ENCODE assay signal across 9 cellular contexts in genomic region chr10:48655426-48656240, GRCh38. TPM values are rescaled to one million over a fixed set of nuclear protein-coding genes. Genes with fewer than 3 reads are reported as not detected.
DNase-seq lines count a peak whose midpoint lies in the region; ATAC-seq, FAIRE-seq and TF ChIP-seq lines count a peak whose summit lies in the region.
"Had no signal": no experiment of that assay in that cellular context is flagged by ENCODE, and none has a peak within 500 bp of the region (broad histone marks: within the 10 kb centered on the region; RNA-seq: fewer than 3 reads in every experiment).

No MANE protein-coding gene starts in this region.

- DNase-seq in CD8-positive, alpha-beta memory T cell = peak in 1 of 5 donors; percentile 6
- DNase-seq in GM12878 (ENCODE audit: low read depth, low spot score) (no peak), GM19239 (ENCODE audit: insufficient read length, low spot score) (no peak), T-helper 1 cell (no peak)

- intact Hi-C loops in GM12878 (cut with micrococcal nuclease; ENCODE audit: unreplicated experiment) = loop anchor here (1.0 to 5.0 kb wide), 4 partner anchors 47 to 857 kb away; no protein-coding TSS in a partner anchor

- FAIRE-seq in GM12878 (lab: Jason Lieb, UNC) (no peak), GM19239 (lab: Jason Lieb, UNC) (no peak)

- H2AFZ ChIP-seq in KMS-11 (ENCODE audit: low read depth) (peak overlapping the region; percentile 90), GM12878 (ENCODE audit: control insufficient read depth, low read depth, low read length) (peak overlapping the region; percentile 56)

- TF ChIP-seq CTCF in KMS-11 (conservative IDR thresholded peaks at IDR 0.05; ENCODE audit: low read depth, low read length) = no peak
- no peak for TF ChIP-seq CTCF in GM12878 (IDR thresholded peaks at IDR 0.05 in 2 of 3, conservative IDR thresholded peaks at IDR 0.05 in 1 of 3; ENCODE audit: control insufficient read depth in 2 of 3, extremely low read depth in 1 of 3, insufficient read depth in 1 of 3, low read depth in 3 of 3, low read length in 3 of 3)

- SMC1A ChIA-PET in GM12878 (lab: Charles Lee; ENCODE audit: uncharacterized antibody, unreplicated experiment) = interaction anchor here (0.6 to 15.1 kb wide), 46 partner anchors 8 to 857 kb away, joined by 3 to 298 read pairs (median 5); partner anchors contain the start of gene ARHGAP22

- H3K4me2 ChIP-seq in KMS-11 (peak overlapping the region; percentile 73), GM12878 (ENCODE audit: control insufficient read depth, insufficient read depth) (peak overlapping the region; percentile 100), skeletal muscle satellite cell (ENCODE audit: low read length) (peak overlapping the region; percentile 99)

- peaks cover 22 to 26% of the 10 kb centered on the region in 2 donors for H3K27me3 Mint-ChIP-seq in CD8-positive, alpha-beta memory T cell

- CTCF ChIA-PET in CD8-positive, alpha-beta memory T cell (lab: Charles Lee) = interaction anchor here (0.8 to 2.3 kb wide), 11 partner anchors 8 to 752 kb away, joined by 3 to 9 read pairs (median 5); no protein-coding TSS in a partner anchor
- CTCF ChIA-PET in GM12878 (lab: Yijun Ruan, JAX) = interaction anchor here (0.7 to 13.6 kb wide), 80 partner anchors 8 to 884 kb away, joined by 3 to 664 read pairs (median 6); partner anchors contain the start of genes ARHGAP22 and ERCC6

- H3K4me1 Mint-ChIP-seq in CD8-positive, alpha-beta memory T cell = peaks cover 4 to 5% (median 5%) of the 10 kb centered on the region in 3 donors

- H3K9me3 ChIP-seq in CD8-positive, alpha-beta memory T cell (ENCODE audit: low read length) = no peaks in the 10 kb centered on the region
- H3K9me3 ChIP-seq in GM12878 (replicated peaks; ENCODE audit: control insufficient read depth, insufficient read depth, low read length) = no peaks in the 10 kb centered on the region
- no peaks in the 10 kb centered on the region for H3K9me3 ChIP-seq in iPS-18c (ENCODE audit: control insufficient read depth, insufficient read depth, low read length)
- H3K9me3 ChIP-seq in skeletal muscle satellite cell (replicated peaks; ENCODE audit: low read length) = no peaks in the 10 kb centered on the region

- TF ChIP-seq RAD21 in GM12878 (IDR thresholded peaks at IDR 0.05; ENCODE audit: insufficient read depth, low read depth, low read length) = no peak

- H3K36me3 ChIP-seq in CD8-positive, alpha-beta memory T cell (ENCODE audit: insufficient read depth, low read length) = no peaks in the 10 kb centered on the region
- H3K36me3 ChIP-seq in KMS-11 (ENCODE audit: insufficient read depth) (no peaks in the 10 kb centered on the region), GM12878 (ENCODE audit: control insufficient read depth in 2 of 2, insufficient read depth in 2 of 2, low read length in 1 of 2) (no peaks in the 10 kb centered on the region), skeletal muscle satellite cell (ENCODE audit: insufficient read depth, low read length) (no peaks in the 10 kb centered on the region)

- H3K4me1 ChIP-seq in CD8-positive, alpha-beta memory T cell (ENCODE audit: insufficient read depth, low read length) = peaks cover 5% of the 10 kb centered on the region
- H3K4me1 ChIP-seq in KMS-11 (ENCODE audit: low read depth, poor library complexity, severe bottlenecking) = peaks cover 20% of the 10 kb centered on the region
- peaks cover 11% of the 10 kb centered on the region for H3K4me1 ChIP-seq in GM12878 (ENCODE audit: control insufficient read depth, insufficient read depth, low read length)
- H3K4me1 ChIP-seq in skeletal muscle satellite cell (ENCODE audit: control insufficient read depth, insufficient read depth, low read length) = peaks cover 33% of the 10 kb centered on the region

- peaks cover 0 to 3% (median 0%) of the 10 kb centered on the region in 5 donors for H3K9me3 Mint-ChIP-seq in CD8-positive, alpha-beta memory T cell
- H3K9me3 Mint-ChIP-seq: T-helper 1 cell treated with Interleukin-12 subunit alpha and Interleukin-12 subunit beta and Interleukin-4 antibody, amounts not matched to agents 30 μg/mL and 1 μg/mL, for 36 hours had no signal

- ATAC-seq in GM21360 (IDR thresholded peaks at IDR 0.05; ENCODE audit: unreplicated experiment) (peak; percentile 8), GM12878 (peak; percentile 64)

- in situ Hi-C loops in GM12878 (cut with MboI) = loop anchor here (5.0 kb wide), 3 partner anchors 103 to 293 kb away; no protein-coding TSS in a partner anchor

- H3K27me3 ChIP-seq in CD8-positive, alpha-beta memory T cell (ENCODE audit: insufficient read depth, low read length, poor library complexity, severe bottlenecking) = no peaks in the 10 kb centered on the region
- H3K27me3 ChIP-seq in KMS-11 (ENCODE audit: insufficient read depth, low read depth) = no peaks in the 10 kb centered on the region
- no peaks in the 10 kb centered on the region for H3K27me3 ChIP-seq in GM12878 (replicated peaks in 1 of 2; ENCODE audit: control insufficient read depth in 2 of 2, insufficient read depth in 2 of 2, low read length in 1 of 2)
- H3K27me3 ChIP-seq in skeletal muscle satellite cell (ENCODE audit: control insufficient read depth, insufficient read depth, low read length) = peaks cover 4% of the 10 kb centered on the region

- H3K9ac ChIP-seq in KMS-11 (peak overlapping the region; percentile 67), GM12878 (ENCODE audit: control insufficient read depth, insufficient read depth, low read length) (peak overlapping the region; percentile 36; the same call in 1 of the 2 replicates), skeletal muscle satellite cell (ENCODE audit: low read depth, low read length) (peak overlapping the region; percentile 84)

- no peak overlapping the region for H3K27ac ChIP-seq in CD8-positive, alpha-beta memory T cell (ENCODE audit: low read depth, low read length)
- H3K27ac ChIP-seq in KMS-11 (no peak overlapping the region), GM12878 (ENCODE audit: control insufficient read depth, insufficient read depth) (no peak overlapping the region)

- H3K4me3 Mint-ChIP-seq in CD8-positive, alpha-beta memory T cell = peak overlapping the region in 4 of 7 donors; percentile 33 to 50 (median 46)

- POLR2A ChIA-PET in CD8-positive, alpha-beta memory T cell (lab: Charles Lee) = interaction anchor here (1.0 kb wide), 1 partner anchor 291 kb away, joined by 3 read pairs; no protein-coding TSS in a partner anchor
- POLR2A ChIA-PET in GM12878 (lab: Charles Lee) = interaction anchor here (0.6 to 1.7 kb wide), 9 partner anchors 21 to 104 kb away, joined by 3 to 7 read pairs (median 4); partner anchors contain the start of gene ARHGAP22

- TF ChIP-seq POLR2A in GM12878 (IDR thresholded peaks at IDR 0.05; ENCODE audit: low read depth, low read length) = no peak

- no peaks in the 10 kb centered on the region for H3K36me3 Mint-ChIP-seq in CD8-positive, alpha-beta memory T cell

- no peak overlapping the region for H3K4me3 ChIP-seq in CD8-positive, alpha-beta memory T cell (ENCODE audit: low read length)
- no peak overlapping the region for H3K4me3 ChIP-seq in KMS-11 (IDR thresholded peaks at IDR 0.05; ENCODE audit: insufficient read depth, low read depth, low read length)
- peak overlapping the region; percentile 64 for H3K4me3 ChIP-seq in GM12878
- H3K4me3 ChIP-seq in iPS-18c (ENCODE audit: insufficient read depth, low read depth, low read length) = peak overlapping the region; percentile 34; the same call in 1 of the 2 replicates
- H3K4me3 ChIP-seq in skeletal muscle satellite cell (ENCODE audit: low read length) = peak overlapping the region; percentile 83

- no TSS peak for BruUV-seq in GM12878 (replicated peaks; lab: Mats Ljungman, UMichigan)

- no peak for TF ChIP-seq EP300 in GM12878 (IDR thresholded peaks at IDR 0.05; ENCODE audit: borderline replicate concordance in 1 of 2, control insufficient read depth in 1 of 2, low read depth in 2 of 2, low read length in 2 of 2)

- H3K79me2 ChIP-seq in KMS-11 (ENCODE audit: insufficient read depth, low read depth) (no peaks in the 10 kb centered on the region), GM12878 (ENCODE audit: control insufficient read depth, insufficient read depth, low read length) (peaks cover 2% of the 10 kb centered on the region)

- H3K27ac Mint-ChIP-seq in CD8-positive, alpha-beta memory T cell = no peak overlapping the region

- 34% methylated on average over 55 of the region's 55 CpGs for WGBS in GM12878 (ENCODE audit: insufficient coverage, insufficient replicate concordance, low lambda C conversion rate, missing lambda C conversion rate)

- H4K20me1 ChIP-seq in KMS-11 (ENCODE audit: insufficient read depth) = no peaks in the 10 kb centered on the region
- no peaks in the 10 kb centered on the region for H4K20me1 ChIP-seq in GM12878 (ENCODE audit: control insufficient read depth, insufficient read depth)

- RAD21 ChIA-PET in GM12878 (lab: Charles Lee; ENCODE audit: unreplicated experiment) = interaction anchor here (0.6 to 15.3 kb wide), 61 partner anchors 7 to 883 kb away, joined by 3 to 383 read pairs (median 5); partner anchors contain the start of genes ARHGAP22, ERCC6 and WDFY4

RNA-seq across cellular contexts. Expression of gene WDFY4, which starts 29.0 kb away (rescaled TPM):
- total RNA-seq in CD8-positive, alpha-beta memory T cell = under 1 TPM; 0.20 to 0.35 TPM
- not detected for polyA plus RNA-seq in CD8-positive, alpha-beta memory T cell
- total RNA-seq in GM12878 (2013; cell fraction: nucleolus; rRNA removed) = 484 and 561 TPM in 2 replicates
- total RNA-seq in GM12878 (2014; rRNA removed) (81.2 and 82.2 TPM in 2 replicates), GM12878 (2014; rRNA removed; fragmentation: Illumina TruSeq; extraction: Trizol) (36.3 and 38.1 TPM in 2 replicates), GM12878 (2021) (132 and 136 TPM in 2 replicates)
- polyA plus RNA-seq in GM12878 (2011; ENCODE audit: low read depth) = 16.4 TPM
- polyA plus RNA-seq in GM12878 (2011; rRNA removed) (24.4 and 58.0 TPM in 2 replicates), GM12878 (2014; fragmentation: Illumina TruSeq; extraction: Trizol) (34.4 and 49.4 TPM in 2 replicates), GM12878 (2014; fragmentation: Nextera tagmentation; extraction: Ambion mirVana) (10 to 100 TPM; 13.5 to 13.9 TPM), GM12878 (2014; rRNA removed) (70.3 and 78.5 TPM in 2 replicates), GM12878 (2016; fragmentation: Nextera tagmentation; extraction: Ambion mirVana) (10 to 100 TPM; 31.7 to 45.2 TPM)
- polyA plus RNA-seq in GM12878 (2011; cell fraction: cytosol; rRNA removed) = 46.0 and 51.0 TPM in 2 replicates
- 214 and 216 TPM in 2 replicates for polyA plus RNA-seq in GM12878 (2011; cell fraction: nucleus; rRNA removed)
- polyA plus RNA-seq in GM12878 (2012) = 26.0 and 43.0 TPM in 2 replicates
- 149 and 180 TPM in 2 replicates for polyA minus RNA-seq in GM12878 (2011; rRNA and poly(A)+ RNA removed)
- 57.9 and 65.2 TPM in 2 replicates for polyA minus RNA-seq in GM12878 (2011; cell fraction: cytosol; rRNA and poly(A)+ RNA removed)
- polyA minus RNA-seq in GM12878 (2011; cell fraction: nucleus; rRNA and poly(A)+ RNA removed) = 153 and 224 TPM in 2 replicates
- total RNA-seq in skeletal muscle satellite cell (2012; rRNA removed) = not detected in 2 replicates

RNA-seq across cellular contexts. Expression of gene ARHGAP22, which starts 50.8 kb away (rescaled TPM):
- total RNA-seq in CD8-positive, alpha-beta memory T cell = not detected
- not detected for polyA plus RNA-seq in CD8-positive, alpha-beta memory T cell
- total RNA-seq in GM12878 (2013; cell fraction: nucleolus; rRNA removed) = 17.6 and 21.3 TPM in 2 replicates
- total RNA-seq in GM12878 (2014; rRNA removed) (not detected in 2 replicates), GM12878 (2014; rRNA removed; fragmentation: Illumina TruSeq; extraction: Trizol) (not detected in 2 replicates), GM12878 (2021) (0.18 and 0.45 TPM in 2 replicates)
- polyA plus RNA-seq in GM12878 (2011; ENCODE audit: low read depth) = not detected
- polyA plus RNA-seq in GM12878 (2011; rRNA removed) (0.61 and 1.0 TPM in 2 replicates), GM12878 (2014; fragmentation: Illumina TruSeq; extraction: Trizol) (not detected in 2 replicates), GM12878 (2014; fragmentation: Nextera tagmentation; extraction: Ambion mirVana) (under 1 TPM in 1 of 2 experiments, not detected in 1; 0.07 TPM), GM12878 (2014; rRNA removed) (0.08 TPM in 1 of 2 replicates, not detected in the other), GM12878 (2016; fragmentation: Nextera tagmentation; extraction: Ambion mirVana) (under 1 TPM in 1 of 2 experiments, not detected in 1; 0.56 TPM)
- polyA plus RNA-seq in GM12878 (2011; cell fraction: cytosol; rRNA removed) = 0.36 and 0.82 TPM in 2 replicates
- 2.2 and 2.9 TPM in 2 replicates for polyA plus RNA-seq in GM12878 (2011; cell fraction: nucleus; rRNA removed)
- 0.73 and 0.76 TPM in 2 replicates for polyA plus RNA-seq in GM12878 (2012)
- 0.73 and 0.88 TPM in 2 replicates for polyA minus RNA-seq in GM12878 (2011; rRNA and poly(A)+ RNA removed)
- polyA minus RNA-seq in GM12878 (2011; cell fraction: cytosol; rRNA and poly(A)+ RNA removed) = not detected in 2 replicates
- polyA minus RNA-seq in GM12878 (2011; cell fraction: nucleus; rRNA and poly(A)+ RNA removed) = 2.8 and 3.5 TPM in 2 replicates
- total RNA-seq in skeletal muscle satellite cell (2012; rRNA removed) = 106 and 152 TPM in 2 replicates

Comparison
In these comparisons a context has a peak if more than half of its experiments do, and no peak if none do; other contexts are left out.
1. H3K4me3 ChIP-seq: peak in GM12878 (single experiment), iPS-18c (single experiment) and skeletal muscle satellite cell (single experiment); none in CD8-positive, alpha-beta memory T cell (single experiment) and KMS-11 (single experiment).
2. RNA of gene WDFY4, which starts 29.0 kb away (total RNA-seq): 36.3 to 561 TPM in GM12878; 0.20 to 0.35 TPM in CD8-positive, alpha-beta memory T cell; every median in the first group is over 10 times any median in the second.
3. Peak in every context shown above with its lines, with median percentiles within 50 percentile points of each other: H3K4me2 ChIP-seq and H3K9ac ChIP-seq.